Comparison of ENCODE assay signal across 9 cellular contexts in the genomic region with DNA sequence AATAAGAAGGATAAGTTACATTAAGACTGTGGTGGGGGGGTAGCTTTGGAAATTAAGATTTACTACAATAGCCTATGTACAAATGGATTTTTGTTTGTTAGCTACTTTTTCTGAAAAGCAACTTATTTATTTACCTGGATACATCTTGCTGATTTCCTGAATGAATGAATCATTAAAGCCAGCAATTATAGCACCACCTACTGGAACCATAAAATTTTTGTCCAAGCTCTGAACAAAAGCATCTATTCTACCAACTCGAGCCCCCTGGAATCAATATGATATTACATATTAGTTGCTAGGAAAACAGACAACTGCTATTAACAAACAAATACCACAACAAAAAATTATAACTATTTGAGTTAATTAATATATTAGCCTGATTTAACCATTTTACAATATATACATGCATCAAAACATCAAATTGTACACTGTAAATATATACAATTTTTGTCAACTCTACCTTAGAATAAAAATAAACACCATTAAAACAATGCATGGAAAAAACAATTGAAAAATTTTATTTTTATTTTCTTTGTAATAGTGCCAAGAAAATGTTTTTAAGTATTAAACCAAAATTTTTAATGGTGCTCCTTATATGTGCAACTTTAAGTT. TPM values are rescaled to one million over a fixed set of nuclear protein-coding genes. Genes with fewer than 3 reads are reported as not detected.
A peak's percentile ranks its signal among the peaks of the same experiment; 100 is the strongest.
DNase-seq lines count a peak whose midpoint lies in the region; ATAC-seq and TF ChIP-seq lines count a peak whose summit lies in the region.
"Had no signal": no experiment of that assay in that cellular context is flagged by ENCODE, and none has a peak within 500 bp of the region (broad histone marks: within the 10 kb centered on the region; RNA-seq: fewer than 3 reads in every experiment).

No MANE protein-coding gene starts in this region.

- no peaks in the 10 kb centered on the region for H3K36me3 ChIP-seq in brain microvascular endothelial cell (replicated peaks)

- no peak overlapping the region for H3K27ac ChIP-seq in brain microvascular endothelial cell

- no peaks in the 10 kb centered on the region for H3K9me3 Mint-ChIP-seq in activated naive CD4-positive, alpha-beta T cell treated with anti-CD3 and anti-CD28 coated beads, Interleukin-2, amount 50 U/mL, for 72 hours
- H3K9me3 Mint-ChIP-seq: CD4-positive, alpha-beta memory T cell had no signal

- TF ChIP-seq CTCF in brain microvascular endothelial cell (IDR thresholded peaks at IDR 0.05; ENCODE audit: low read depth, low read length, missing control alignments): peak; percentile 51

- H3K27me3 ChIP-seq in brain microvascular endothelial cell (replicated peaks): no peaks in the 10 kb centered on the region

- no peaks in the 10 kb centered on the region for H3K36me3 Mint-ChIP-seq in activated naive CD4-positive, alpha-beta T cell treated with anti-CD3 and anti-CD28 coated beads, Interleukin-2, amount 50 U/mL, for 72 hours

- in situ Hi-C loops in brain microvascular endothelial cell (cut with HindIII; ENCODE audit: low pct_ligation_motif_present, low sequenced_read_pairs): no loop called here

- H3K27ac Mint-ChIP-seq in activated naive CD4-positive, alpha-beta T cell treated with anti-CD3 and anti-CD28 coated beads, Interleukin-2, amount 50 U/mL, for 72 hours: no peak overlapping the region
- H3K27ac Mint-ChIP-seq: CD4-positive, alpha-beta memory T cell had no signal

- DNase-seq in NCI-H1417 (lab: John Stamatoyannopoulos, UW) (peak; percentile 10 to 68 (median 63)), NCI-H1417 treated with DMSO at 0.1 percent for 48 hours (lab: John Stamatoyannopoulos, UW) (no peak), M059J (ENCODE audit: low read depth) (peak; percentile 25), brain microvascular endothelial cell (peak; percentile 12), midbrain (lab: John Stamatoyannopoulos, UW) (peak; percentile 32)
- no peak for DNase-seq in activated naive CD4-positive, alpha-beta T cell treated with anti-CD3 and anti-CD28 coated beads, Interleukin-2, amount 50 U/mL, for 72 hours (ENCODE audit: low spot score in 2 of 2)
- no peak for DNase-seq in stimulated activated CD4-positive, alpha-beta T cell treated with anti-CD3 and anti-CD28 coated beads, Interleukin-4, amount 100 ng/mL, for 4 hours

- ATAC-seq in activated naive CD4-positive, alpha-beta T cell treated with anti-CD3 and anti-CD28 coated beads, Interleukin-2, amount 50 U/mL, for 72 hours: no peak
- no peak for ATAC-seq in HG02973 (IDR thresholded peaks at IDR 0.05; ENCODE audit: unreplicated experiment)

- no peak overlapping the region for H3K4me3 ChIP-seq in brain microvascular endothelial cell (ENCODE audit: low read depth, low read length)

RNA-seq across cellular contexts. Expression of gene SEPSECS, which starts 15.3 kb away (rescaled TPM):
- total RNA-seq in M059J (2014; rRNA removed; shearing (Covaris generic)): 3.6 and 7.0 TPM in 2 replicates
- 10 to 100 TPM; 10.9 to 17.3 TPM for total RNA-seq in activated naive CD4-positive, alpha-beta T cell treated with anti-CD3 and anti-CD28 coated beads, Interleukin-2, amount 50 U/mL, for 72 hours

Comparison
In these comparisons a context has a peak if more than half of its experiments do, and no peak if none do; other contexts are left out.
1. DNase-seq: peak in NCI-H1417 (3 of 3), M059J (single experiment), brain microvascular endothelial cell (single experiment) and midbrain (single experiment); none in NCI-H1417 treated with DMSO at 0.1 percent for 48 hours (single experiment), activated naive CD4-positive, alpha-beta T cell treated with anti-CD3 and anti-CD28 coated beads, Interleukin-2, amount 50 U/mL, for 72 hours (0 of 2) and stimulated activated CD4-positive, alpha-beta T cell treated with anti-CD3 and anti-CD28 coated beads, Interleukin-4, amount 100 ng/mL, for 4 hours (0 of 2).